13 cellular contexts compared by ENCODE assay signal in genomic region chr15:66843581-66843980, GRCh38.
DNase-seq lines count a peak whose midpoint lies in the region; TF ChIP-seq lines count a peak whose summit lies in the region.
"Had no signal": no experiment of that assay in that cellular context is flagged by ENCODE, and none has a peak within 500 bp of the region (broad histone marks: within the 10 kb centered on the region; RNA-seq: fewer than 3 reads in every experiment).

No MANE protein-coding gene starts in this region.

- H3K9me3 ChIP-seq in right atrium auricular region (no peaks in the 10 kb centered on the region), endodermal cell (ENCODE audit: control insufficient read depth, low read length) (no peaks in the 10 kb centered on the region), uterus (no peaks in the 10 kb centered on the region)
- H3K9me3 ChIP-seq: colonic mucosa had no signal

- H3K27ac Mint-ChIP-seq in endodermal cell (peak overlapping the region; percentile 90), neural crest cell (ENCODE audit: unreplicated experiment) (no peak overlapping the region)

- H3K36me3 Mint-ChIP-seq in endodermal cell (ENCODE audit: low read depth) (peaks cover 8% of the 10 kb centered on the region), neural crest cell (ENCODE audit: low read depth) (no peaks in the 10 kb centered on the region)

- peak overlapping the region; percentile 85 for H3K9ac ChIP-seq in endodermal cell (ENCODE audit: extremely low read depth, low read length, poor library complexity, severe bottlenecking)

- H3K9me3 Mint-ChIP-seq in endodermal cell = no peaks in the 10 kb centered on the region
- H3K9me3 Mint-ChIP-seq in neural crest cell = no peaks in the 10 kb centered on the region

- H3K4me1 ChIP-seq in right atrium auricular region = peaks cover 0 to 34% of the 10 kb centered on the region in 2 donors
- peaks cover 15% of the 10 kb centered on the region for H3K4me1 ChIP-seq in endodermal cell (ENCODE audit: control insufficient read depth, insufficient read depth, low read length)
- H3K4me1 ChIP-seq in uterus = peaks cover 0 to 4% of the 10 kb centered on the region in 2 donors
- H3K4me1 ChIP-seq: colonic mucosa had no signal

- DNase-seq in right atrium auricular region (ENCODE audit: low spot score) = no peak
- DNase-seq in cardiac septum (ENCODE audit: low spot score) = no peak
- no peak for DNase-seq in endodermal cell
- no peak for DNase-seq in neural crest cell (ENCODE audit: low read depth, low spot score)
- DNase-seq in uterus = no peak
- no peak for DNase-seq in anterior cingulate cortex (lab: John Stamatoyannopoulos, UW)
- DNase-seq in stimulated activated CD4-positive, alpha-beta T cell treated with anti-CD3 and anti-CD28 coated beads, Interleukin-4, amount 100 ng/mL, for 1 hour = no peak
- DNase-seq in LoVo (ENCODE audit: low spot score) = no peak
- DNase-seq: activated CD8-positive, alpha-beta memory T cell treated with anti-CD3 and anti-CD28 coated beads for 24 hours; activated naive CD4-positive, alpha-beta T cell treated with Interleukin-2 at 50 U/mL for 16 hours; Karpas-422; NCI-H526 treated with DMSO at 0.1 percent for 48 hours had no signal

- H3K27me3 Mint-ChIP-seq in endodermal cell (ENCODE audit: insufficient read depth) (peaks cover 7% of the 10 kb centered on the region), neural crest cell (ENCODE audit: low read depth) (peaks cover 25% of the 10 kb centered on the region)

- H3K27ac ChIP-seq in right atrium auricular region = peak overlapping the region; percentile 89 to 90
- H3K27ac ChIP-seq in endodermal cell (ENCODE audit: low read depth, low read length) = no peak overlapping the region
- H3K27ac ChIP-seq in uterus = peak overlapping the region; percentile 93 to 96

- no peaks in the 10 kb centered on the region for H3K36me3 ChIP-seq in right atrium auricular region
- peaks cover 5% of the 10 kb centered on the region for H3K36me3 ChIP-seq in endodermal cell (ENCODE audit: control insufficient read depth, insufficient read depth, low read length)
- no peaks in the 10 kb centered on the region for H3K36me3 ChIP-seq in uterus
- H3K36me3 ChIP-seq: colonic mucosa had no signal

- H3K4me3 ChIP-seq in right atrium auricular region (peak overlapping the region in 1 of 2 donors; percentile 51), endodermal cell (ENCODE audit: low read length) (no peak overlapping the region), uterus (no peak overlapping the region)

- no peak for TF ChIP-seq POLR2A in uterus (IDR thresholded peaks at IDR 0.05)

- no peak for TF ChIP-seq CTCF in right atrium auricular region (IDR thresholded peaks at IDR 0.05)
- no peak for TF ChIP-seq CTCF in endodermal cell (conservative IDR thresholded peaks at IDR 0.05)
- no peak for TF ChIP-seq CTCF in neural crest cell (conservative IDR thresholded peaks at IDR 0.05)
- no peak for TF ChIP-seq CTCF in uterus (IDR thresholded peaks at IDR 0.05)

- WGBS in endodermal cell (ENCODE audit: insufficient coverage in 1 of 2, insufficient read length in 1 of 2), 2 experiments = 84 to 88% methylated on average over 1 to 2 of the region's 2 CpGs

- H3K4me1 Mint-ChIP-seq in endodermal cell (peaks cover 31% of the 10 kb centered on the region), neural crest cell (peaks cover 6% of the 10 kb centered on the region)

- intact Hi-C loops in cardiac septum (cut with DNase I) (loop anchor here (2.0 kb wide), 1 partner anchor 41 kb away; no protein-coding TSS in a partner anchor), uterus (cut with DNase I; ENCODE audit: low total_unique reads) (no loop called here)

- H3K27me3 ChIP-seq in right atrium auricular region (no peaks in the 10 kb centered on the region), endodermal cell (ENCODE audit: control insufficient read depth, insufficient read depth, low read length, poor library complexity, severe bottlenecking) (no peaks in the 10 kb centered on the region), uterus (no peaks in the 10 kb centered on the region)
- H3K27me3 ChIP-seq: colonic mucosa had no signal

- H3K4me3 Mint-ChIP-seq in endodermal cell (peak overlapping the region; percentile 55), neural crest cell (peak overlapping the region; percentile 73)
